In genomic region chr19:53158119-53158656, GRCh38 we compare ENCODE assay signal across 8 cellular contexts. TPM values are rescaled to one million over a fixed set of nuclear protein-coding genes. Genes with fewer than 3 reads are reported as not detected.
DNase-seq lines count a peak whose midpoint lies in the region; TF ChIP-seq lines count a peak whose summit lies in the region.

No MANE protein-coding gene starts in this region.

- H3K27ac Mint-ChIP-seq in brain = peak overlapping the region; percentile 20 to 85 (median 73)
- H3K27ac Mint-ChIP-seq in immature natural killer cell = peak overlapping the region; percentile 41 to 85 (median 76)

- H2AFZ ChIP-seq in SK-N-SH (ENCODE audit: low read depth) = peak overlapping the region; percentile 98; the same call in 1 of the 2 replicates

- DNase-seq in SK-N-SH (peak; percentile 58), immature natural killer cell (peak; percentile 0 to 29 (median 21)), NCI-H2171 treated with DMSO at 0.1 percent for 48 hours (lab: John Stamatoyannopoulos, UW) (no peak), NCI-H2029 treated with DMSO at 0.1 percent for 48 hours (lab: John Stamatoyannopoulos, UW) (no peak), OCI-M2 (lab: John Stamatoyannopoulos, UW; ENCODE audit: unreplicated experiment) (no peak)

- 5% methylated on average over 14 of the region's 41 CpGs for WGBS in SK-N-SH (ENCODE audit: low lambda C conversion rate)

- no peak for TF ChIP-seq EP300 in SK-N-SH (IDR thresholded peaks at IDR 0.05; ENCODE audit: borderline replicate concordance in 1 of 2, low read depth in 1 of 2, low read length in 1 of 2)

- H3F3A ChIP-seq in SK-N-SH (replicated peaks; ENCODE audit: insufficient read depth) = peaks cover 3% of the 10 kb centered on the region

- H3K9me3 ChIP-seq in SK-N-SH = no peaks in the 10 kb centered on the region
- H3K9me3 ChIP-seq in skeletal muscle tissue (ENCODE audit: control insufficient read depth in 3 of 3, low read length in 3 of 3) = peaks cover 0 to 2% (median under 1%) of the 10 kb centered on the region in 3 donors

- H3K4me1 Mint-ChIP-seq in brain (peaks cover 27% of the 10 kb centered on the region), immature natural killer cell (peaks cover 29 to 38% of the 10 kb centered on the region in 2 donors)

- H3K27me3 Mint-ChIP-seq in brain (peaks cover 5% of the 10 kb centered on the region), immature natural killer cell (ENCODE audit: low read depth in 3 of 3) (peaks cover 8 to 15% (median 15%) of the 10 kb centered on the region in 3 donors)

- H3K9me3 Mint-ChIP-seq in brain (peaks cover 8 to 22% (median 15%) of the 10 kb centered on the region in 5 experiments), immature natural killer cell (peaks cover 7 to 40% (median 27%) of the 10 kb centered on the region in 6 donors)

- H3K4me2 ChIP-seq in SK-N-SH = peak overlapping the region; percentile 97

- H3K27ac ChIP-seq in SK-N-SH (ENCODE audit: low read depth in 2 of 2, low read length in 1 of 2) (no peak overlapping the region), skeletal muscle tissue (ENCODE audit: low read depth, low read length) (no peak overlapping the region)

- POLR2A ChIA-PET in SK-N-SH (lab: Yijun Ruan, JAX) = interaction anchor here (1.0 kb wide), 1 partner anchor 16 kb away, joined by 3 read pairs; no protein-coding TSS in a partner anchor

- H3K9ac ChIP-seq in SK-N-SH (peak overlapping the region; percentile 66), skeletal muscle tissue (ENCODE audit: low read depth in 1 of 3, low read length in 3 of 3) (peak overlapping the region; percentile 44 to 76 (median 74))

- H3K79me2 ChIP-seq in SK-N-SH (ENCODE audit: insufficient read depth) = peaks cover 26% of the 10 kb centered on the region; the same call in 1 of the 2 replicates

- peaks cover 35% of the 10 kb centered on the region for H3K36me3 Mint-ChIP-seq in brain
- H3K36me3 Mint-ChIP-seq in immature natural killer cell = peaks cover 32 to 40% (median 36%) of the 10 kb centered on the region in 3 donors

- H4K20me1 ChIP-seq in SK-N-SH (ENCODE audit: insufficient read depth) = no peaks in the 10 kb centered on the region

- H3K9me2 ChIP-seq in SK-N-SH = no peaks in the 10 kb centered on the region

- no peaks in the 10 kb centered on the region for H3K36me3 ChIP-seq in SK-N-SH (replicated peaks in 1 of 2; ENCODE audit: control insufficient read depth in 1 of 2, insufficient read depth in 2 of 2, low read length in 1 of 2)
- H3K36me3 ChIP-seq in skeletal muscle tissue (ENCODE audit: control insufficient read depth in 3 of 3, insufficient read depth in 3 of 3, low read length in 3 of 3) = peaks cover 0 to 13% (median 3%) of the 10 kb centered on the region in 3 donors

- peaks cover 0 to 6% of the 10 kb centered on the region in 2 experiments; a peak in 1 of 4 replicates for H3K4me1 ChIP-seq in SK-N-SH (ENCODE audit: control insufficient read depth in 1 of 2, insufficient read depth in 2 of 2, low read depth in 1 of 2, low read length in 1 of 2)
- peaks cover 2 to 15% (median 8%) of the 10 kb centered on the region in 3 donors for H3K4me1 ChIP-seq in skeletal muscle tissue (ENCODE audit: control insufficient read depth in 3 of 3, insufficient read depth in 3 of 3, low read length in 3 of 3)

- H3K4me3 Mint-ChIP-seq in brain (peak overlapping the region; percentile 87 to 94 (median 91)), immature natural killer cell (peak overlapping the region; percentile 70 to 90 (median 85))

- H3K27me3 ChIP-seq in SK-N-SH (ENCODE audit: insufficient read depth) (no peaks in the 10 kb centered on the region), skeletal muscle tissue (ENCODE audit: control insufficient read depth in 3 of 3, insufficient read depth in 3 of 3, low read length in 3 of 3) (no peaks in the 10 kb centered on the region)

- TF ChIP-seq RAD21 in SK-N-SH (IDR thresholded peaks at IDR 0.05; ENCODE audit: low read length) = no peak

- TF ChIP-seq CTCF in SK-N-SH (IDR thresholded peaks at IDR 0.05) = no peak
- TF ChIP-seq CTCF in brain (conservative IDR thresholded peaks at IDR 0.05) = no peak

- peak overlapping the region; percentile 77; the same call in 1 of the 2 replicates for H3K4me3 ChIP-seq in GM08714 (ENCODE audit: low read length)
- H3K4me3 ChIP-seq in SK-N-SH (ENCODE audit: low read depth in 2 of 2, low read length in 1 of 2) = peak overlapping the region; percentile 62 to 89
- H3K4me3 ChIP-seq in skeletal muscle tissue (ENCODE audit: low read length in 3 of 3) = peak overlapping the region; percentile 70 to 75 (median 74)

- CTCF ChIA-PET in SK-N-SH (lab: Yijun Ruan, JAX) = no interaction called here

TF ChIP-seq in SK-N-SH, 30 proteins besides CTCF, POLR2A, EP300 and RAD21:
- no peak for TF ChIP-seq FOSL2 (IDR thresholded peaks at IDR 0.05; ENCODE audit: borderline replicate concordance, low read depth)
- TF ChIP-seq MXI1 (IDR thresholded peaks at IDR 0.05; ENCODE audit: low read depth, low read length) = peak; percentile 48
TF ChIP-seq in SK-N-SH: peak in this region for 1.

RNA-seq across cellular contexts. Expression of gene ZNF347, which starts 0.7 kb away (rescaled TPM):
- polyA plus RNA-seq in SK-N-SH (2012; rRNA removed) (2.2 and 2.6 TPM in 2 replicates), brain (ENCODE audit: insufficient read depth, low read depth, low replicate concordance) (1.9 TPM), immature natural killer cell (1 to 10 TPM; 2.1 to 9.2 (median 3.2) TPM)
- 2.1 and 2.3 TPM in 2 replicates for polyA plus RNA-seq in SK-N-SH (2012; cell fraction: cytosol; rRNA removed)
- 3.2 and 4.2 TPM in 2 replicates for polyA plus RNA-seq in SK-N-SH (2012; cell fraction: nucleus; rRNA removed)
- total RNA-seq in skeletal muscle tissue = 6.8 TPM

RNA-seq across cellular contexts. Expression of gene ZNF415, which starts 25.5 kb away (rescaled TPM):
- polyA plus RNA-seq in SK-N-SH (2012; rRNA removed) (1.6 and 1.9 TPM in 2 replicates), brain (ENCODE audit: insufficient read depth, low read depth, low replicate concordance) (5.1 TPM), immature natural killer cell (1 to 10 TPM; 3.1 to 7.3 (median 6.0) TPM)
- 2.6 TPM in 2 replicates for polyA plus RNA-seq in SK-N-SH (2012; cell fraction: cytosol; rRNA removed)
- 2.8 TPM in 2 replicates for polyA plus RNA-seq in SK-N-SH (2012; cell fraction: nucleus; rRNA removed)
- total RNA-seq in skeletal muscle tissue = 3.7 TPM

RNA-seq across cellular contexts. Expression of gene ZNF665, which starts 35.0 kb away (rescaled TPM):
- 3.2 and 6.0 TPM in 2 replicates for polyA plus RNA-seq in SK-N-SH (2012; rRNA removed)
- polyA plus RNA-seq in SK-N-SH (2012; cell fraction: cytosol; rRNA removed) = 3.6 and 5.1 TPM in 2 replicates
- 3.4 and 5.3 TPM in 2 replicates for polyA plus RNA-seq in SK-N-SH (2012; cell fraction: nucleus; rRNA removed)
- polyA plus RNA-seq in brain (ENCODE audit: insufficient read depth, low read depth, low replicate concordance) = 4.5 TPM
- polyA plus RNA-seq in immature natural killer cell = 10 to 100 TPM in 2 of 3 donors, 1 to 10 TPM in 1; 7.6 to 12.8 (median 11.2) TPM
- 2.1 TPM for total RNA-seq in skeletal muscle tissue

RNA-seq across cellular contexts. Expression of gene ZNF160, which starts 55.0 kb away (rescaled TPM):
- polyA plus RNA-seq in SK-N-SH (2012; rRNA removed) (10.1 and 12.3 TPM in 2 replicates), brain (ENCODE audit: insufficient read depth, low read depth, low replicate concordance) (4.5 TPM), immature natural killer cell (10 to 100 TPM in 2 of 3 donors, 1 to 10 TPM in 1; 8.5 to 25.3 (median 13.9) TPM)
- 7.5 and 7.8 TPM in 2 replicates for polyA plus RNA-seq in SK-N-SH (2012; cell fraction: cytosol; rRNA removed)
- polyA plus RNA-seq in SK-N-SH (2012; cell fraction: nucleus; rRNA removed) = 37.3 and 43.1 TPM in 2 replicates
- total RNA-seq in skeletal muscle tissue = 20.9 TPM

Comparison
In these comparisons a context has a peak if more than half of its experiments do, and no peak if none do; other contexts are left out.
1. DNase-seq: peak in SK-N-SH (single experiment) and immature natural killer cell (3 of 3); none in NCI-H2171 treated with DMSO at 0.1 percent for 48 hours (single experiment), NCI-H2029 treated with DMSO at 0.1 percent for 48 hours (single experiment) and OCI-M2 (single experiment).
2. Peak in every context shown above with its lines, with median percentiles within 50 percentile points of each other: H3K4me3 ChIP-seq.